ENCODE assay signal across 27 cellular contexts in genomic region chr7:148223130-148223529, GRCh38.
"Had no signal": no experiment of that assay in that cellular context is flagged by ENCODE, and none has a peak within 500 bp of the region (broad histone marks: within the 10 kb centered on the region; RNA-seq: fewer than 3 reads in every experiment).

No MANE protein-coding gene starts in this region.

- H3K4me1 ChIP-seq: colonic mucosa, esophagus muscularis mucosa, esophagus squamous epithelium, foreskin keratinocyte, gastrocnemius medialis, gastroesophageal sphincter, heart left ventricle, heart right ventricle had no signal

- DNase-seq: colonic mucosa; cortex of kidney; dermis blood vessel endothelial cell; dorsolateral prefrontal cortex; effector CD4-positive, alpha-beta T cell; effector CD8-positive, alpha-beta T cell; effector memory CD4-positive, alpha-beta T cell; effector memory CD8-positive, alpha-beta T cell; endodermal cell; erythroblast; esophagus squamous epithelium; foreskin fibroblast; foreskin keratinocyte; foreskin melanocyte; gastrocnemius medialis; glutamatergic neuron; head of caudate nucleus; heart left ventricle; heart right ventricle had no signal

- H3K4me3 ChIP-seq: colonic mucosa, coronary artery, dorsolateral prefrontal cortex, esophagus muscularis mucosa, esophagus squamous epithelium, gastrocnemius medialis, gastroesophageal sphincter, heart left ventricle, heart right ventricle had no signal

- H3K36me3 ChIP-seq: colonic mucosa, esophagus muscularis mucosa, esophagus squamous epithelium, gastrocnemius medialis, gastroesophageal sphincter, heart left ventricle, heart right ventricle had no signal

- FAIRE-seq: colon, endometrium, endothelial cell of umbilical vein, frontal cortex had no signal

- H3K9me3 ChIP-seq: colonic mucosa, esophagus muscularis mucosa, esophagus squamous epithelium, gastrocnemius medialis, gastroesophageal sphincter had no signal

- H3K27ac ChIP-seq: colonic mucosa, coronary artery, epithelial cell of prostate, esophagus muscularis mucosa, esophagus squamous epithelium, foreskin keratinocyte, gastrocnemius medialis, gastroesophageal sphincter, heart left ventricle, heart right ventricle had no signal

- H3K27me3 ChIP-seq: colonic mucosa, dorsolateral prefrontal cortex, esophagus muscularis mucosa, esophagus squamous epithelium, foreskin keratinocyte, gastrocnemius medialis, gastroesophageal sphincter had no signal
